In genomic region chr3:134232146-134232545, GRCh38 we compare ENCODE assay signal across 15 cellular contexts. TPM values are rescaled to one million over a fixed set of nuclear protein-coding genes. Genes with fewer than 3 reads are reported as not detected.
DNase-seq lines count a peak whose midpoint lies in the region; ATAC-seq, FAIRE-seq and TF ChIP-seq lines count a peak whose summit lies in the region.
"Had no signal": no experiment of that assay in that cellular context is flagged by ENCODE, and none has a peak within 500 bp of the region (broad histone marks: within the 10 kb centered on the region; RNA-seq: fewer than 3 reads in every experiment).

No MANE protein-coding gene starts in this region.

- H3K27me3 ChIP-seq in keratinocyte (ENCODE audit: control insufficient read depth, extremely low read depth, insufficient read depth, low read length), result no peaks in the 10 kb centered on the region
- no peaks in the 10 kb centered on the region for H3K27me3 ChIP-seq in brain microvascular endothelial cell (replicated peaks)
- H3K27me3 ChIP-seq: gastrocnemius medialis had no signal

- H3K4me1 ChIP-seq in keratinocyte (ENCODE audit: control insufficient read depth, extremely low read depth, insufficient read depth, low read length), result peaks cover 28% of the 10 kb centered on the region

- H2AFZ ChIP-seq in keratinocyte (ENCODE audit: control insufficient read depth, low read length), result no peak overlapping the region

- H3K4me2 ChIP-seq in keratinocyte (ENCODE audit: control insufficient read depth, extremely low read depth, insufficient read depth, low read depth, low read length), result no peak overlapping the region

- dilution Hi-C loops in keratinocyte (cut with MboI; ENCODE audit: extremely low pct_ligation_motif_present, low sequenced_read_pairs), result no loop called here

- TF ChIP-seq CTCF in WTC11 (IDR thresholded peaks at IDR 0.05), result no peak
- no peak for TF ChIP-seq CTCF in keratinocyte (optimal IDR thresholded peaks at IDR 0.05 in 1 of 3, IDR thresholded peaks at IDR 0.05 in 1 of 3, conservative IDR thresholded peaks at IDR 0.05 in 1 of 3; ENCODE audit: extremely low read depth in 1 of 3, insufficient read depth in 2 of 3, low read length in 3 of 3)
- no peak for TF ChIP-seq CTCF in osteocyte (IDR thresholded peaks at IDR 0.05)
- TF ChIP-seq CTCF in brain microvascular endothelial cell (IDR thresholded peaks at IDR 0.05; ENCODE audit: low read depth, low read length, missing control alignments), result no peak

- no peaks in the 10 kb centered on the region for H3K9me1 ChIP-seq in keratinocyte (ENCODE audit: control insufficient read depth, extremely low read depth, insufficient read depth, low read length)

- in situ Hi-C loops in brain microvascular endothelial cell (cut with HindIII; ENCODE audit: low pct_ligation_motif_present, low sequenced_read_pairs), result loop anchor here (25.0 kb wide), 1 partner anchor 255 kb away; the partner anchor contains the start of genes ANAPC13 and CEP63

- no peaks in the 10 kb centered on the region for H3K36me3 Mint-ChIP-seq in WTC11
- peaks cover 4% of the 10 kb centered on the region for H3K36me3 Mint-ChIP-seq in osteocyte (ENCODE audit: unreplicated experiment)

- POLR2A ChIA-PET in WTC11 (lab: Charles Lee), result no interaction called here

- H3K4me3 Mint-ChIP-seq in WTC11 (no peak overlapping the region), osteocyte (ENCODE audit: unreplicated experiment) (no peak overlapping the region)

- no peak overlapping the region for H3K27ac ChIP-seq in keratinocyte (ENCODE audit: control insufficient read depth, insufficient read depth, low read length)
- H3K27ac ChIP-seq in brain microvascular endothelial cell, result no peak overlapping the region
- H3K27ac ChIP-seq: HL-60 had no signal

- H3K9me3 Mint-ChIP-seq in WTC11, result no peaks in the 10 kb centered on the region
- no peaks in the 10 kb centered on the region for H3K9me3 Mint-ChIP-seq in osteocyte (ENCODE audit: unreplicated experiment)

- H3K4me1 Mint-ChIP-seq in WTC11 (peaks cover 56% of the 10 kb centered on the region), osteocyte (ENCODE audit: unreplicated experiment) (peaks cover 52% of the 10 kb centered on the region)

- peaks cover 97% of the 10 kb centered on the region for H3K79me2 ChIP-seq in keratinocyte (ENCODE audit: control insufficient read depth, insufficient read depth, low read length)

- CTCF ChIA-PET in WTC11 (lab: Charles Lee), result interaction anchor here (0.8 to 1.6 kb wide), 6 partner anchors 7 to 77 kb away, joined by 3 to 7 read pairs (median 4); no protein-coding TSS in a partner anchor

- H3K9me3 ChIP-seq in keratinocyte (ENCODE audit: control insufficient read depth, low read depth, low read length), result no peaks in the 10 kb centered on the region
- H3K9me3 ChIP-seq: gastrocnemius medialis had no signal

- H3K36me3 ChIP-seq in keratinocyte (ENCODE audit: control insufficient read depth in 2 of 2, extremely low read depth in 1 of 2, insufficient read depth in 2 of 2, low read length in 2 of 2) (no peaks in the 10 kb centered on the region), brain microvascular endothelial cell (replicated peaks) (no peaks in the 10 kb centered on the region)
- H3K36me3 ChIP-seq: gastrocnemius medialis had no signal

- FAIRE-seq in keratinocyte (lab: Jason Lieb, UNC) (peak; percentile 73), urothelium cell line (lab: Jason Lieb, UNC) (no peak)

- no peak overlapping the region for H3K9ac ChIP-seq in keratinocyte (ENCODE audit: control insufficient read depth, extremely low read depth, insufficient read depth, low read length)

- H3K27ac Mint-ChIP-seq in WTC11 (peak overlapping the region; percentile 3), osteocyte (ENCODE audit: unreplicated experiment) (no peak overlapping the region)

- no peaks in the 10 kb centered on the region for H3K27me3 Mint-ChIP-seq in WTC11 (ENCODE audit: low read depth)
- H3K27me3 Mint-ChIP-seq in osteocyte (ENCODE audit: unreplicated experiment), result no peaks in the 10 kb centered on the region

- ATAC-seq in HG02610 (IDR thresholded peaks at IDR 0.05; ENCODE audit: unreplicated experiment), result peak; percentile 61
- no peak for ATAC-seq in WTC11
- no peak for ATAC-seq in GM18870 (IDR thresholded peaks at IDR 0.05; ENCODE audit: unreplicated experiment)
- ATAC-seq: sciatic nerve had no signal

- DNase-seq in COLO829 (ENCODE audit: low spot score), result peak; percentile 35
- no peak for DNase-seq in WTC11 (ENCODE audit: low spot score)
- no peak for DNase-seq in keratinocyte (ENCODE audit: low read depth, low spot score)
- DNase-seq in osteocyte (ENCODE audit: extremely low spot score, unreplicated experiment), result no peak
- DNase-seq in urothelium cell line (ENCODE audit: low spot score), result no peak
- DNase-seq in brain microvascular endothelial cell, result no peak
- DNase-seq: caudate nucleus, gastrocnemius medialis, mesendoderm, NCI-H2029, SHP77 treated with DMSO at 0.1 percent for 48 hours had no signal

- H3K4me3 ChIP-seq in keratinocyte (ENCODE audit: control insufficient read depth in 2 of 3, extremely low read depth in 1 of 3, insufficient read depth in 2 of 3, low read depth in 1 of 3, low read length in 3 of 3), result no peak overlapping the region
- H3K4me3 ChIP-seq in brain microvascular endothelial cell (ENCODE audit: low read depth, low read length), result no peak overlapping the region
- H3K4me3 ChIP-seq: gastrocnemius medialis had no signal

- H4K20me1 ChIP-seq in keratinocyte (ENCODE audit: control insufficient read depth, extremely low read depth, insufficient read depth, low read length), result peaks cover 8% of the 10 kb centered on the region

TF ChIP-seq in WTC11, 78 proteins besides CTCF, POLR2A, EP300 and RAD21:
- TF ChIP-seq ESRRA (CRISPR knock-in tag; IDR thresholded peaks at IDR 0.05; ENCODE audit: borderline replicate concordance), result no peak
- no peak for TF ChIP-seq PRRX2 (CRISPR knock-in tag; IDR thresholded peaks at IDR 0.05)
- no peak for TF ChIP-seq FOXK1 (CRISPR knock-in tag; IDR thresholded peaks at IDR 0.05)
- no peak for TF ChIP-seq ATF1 (CRISPR knock-in tag; IDR thresholded peaks at IDR 0.05)
- TF ChIP-seq FOXP4 (CRISPR knock-in tag; IDR thresholded peaks at IDR 0.05), result no peak
- TF ChIP-seq ZBTB43 (CRISPR knock-in tag; IDR thresholded peaks at IDR 0.05), result no peak
- TF ChIP-seq, protein P1, sequence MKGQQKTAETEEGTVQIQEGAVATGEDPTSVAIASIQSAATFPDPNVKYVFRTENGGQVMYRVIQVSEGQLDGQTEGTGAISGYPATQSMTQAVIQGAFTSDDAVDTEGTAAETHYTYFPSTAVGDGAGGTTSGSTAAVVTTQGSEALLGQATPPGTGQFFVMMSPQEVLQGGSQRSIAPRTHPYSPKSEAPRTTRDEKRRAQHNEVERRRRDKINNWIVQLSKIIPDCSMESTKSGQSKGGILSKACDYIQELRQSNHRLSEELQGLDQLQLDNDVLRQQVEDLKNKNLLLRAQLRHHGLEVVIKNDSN (CRISPR knock-in tag; IDR thresholded peaks at IDR 0.05), result no peak
- TF ChIP-seq NFATC4 (CRISPR knock-in tag; IDR thresholded peaks at IDR 0.05), result no peak
- TF ChIP-seq ZNF263 (CRISPR knock-in tag; IDR thresholded peaks at IDR 0.05; ENCODE audit: low read depth), result no peak
- TF ChIP-seq NR1H2 (CRISPR knock-in tag; IDR thresholded peaks at IDR 0.05), result no peak

RNA-seq across cellular contexts. Expression of gene RYK, which starts 18.5 kb away (rescaled TPM):
- total RNA-seq in WTC11 (2021) (46.1 to 54.2 TPM (median 48.5 TPM) in 3 replicates), osteocyte (68.1 and 70.7 TPM in 2 replicates)
- 55.6 to 82.1 TPM (median 73.7 TPM) in 3 replicates for polyA plus RNA-seq in keratinocyte
- 15.7 TPM for polyA plus RNA-seq in keratinocyte (2011; ENCODE audit: low read depth)
- 40.0 and 72.0 TPM in 2 replicates for polyA plus RNA-seq in keratinocyte (2011; cell fraction: cytosol; rRNA removed)
- polyA plus RNA-seq in keratinocyte (2011; cell fraction: nucleus; rRNA removed), result 95.6 and 96.2 TPM in 2 replicates
- 38.6 and 49.7 TPM in 2 replicates for polyA plus RNA-seq in keratinocyte (2012; ENCODE audit: low replicate concordance)
- 63.0 to 115 TPM (median 90.5 TPM) in 3 replicates for polyA minus RNA-seq in keratinocyte
- polyA minus RNA-seq in keratinocyte (2011; cell fraction: cytosol; rRNA and poly(A)+ RNA removed), result 38.8 TPM
- 44.5 and 97.3 TPM in 2 replicates for polyA minus RNA-seq in keratinocyte (2011; cell fraction: nucleus; rRNA and poly(A)+ RNA removed)
